In genomic region chr1:17053685-17054410, GRCh38 we compare ENCODE assay signal across 1 cellular context.
TF ChIP-seq lines count a peak whose summit lies in the region.

SDHB (minus strand) TSS chr1:17054032; CDS start chr1:17054019, 13 bp downstream.

TF ChIP-seq in IMR-90, 13 proteins besides CTCF, POLR2A, EP300 and RAD21 (continued from another document):
- TF ChIP-seq ELK1 (IDR thresholded peaks at IDR 0.05; ENCODE audit: borderline replicate concordance, low read depth, low read length) = 0 out of 2 replicates have a peak, but pooled peaks have one; percentile 1
- no peak for TF ChIP-seq FOS (IDR thresholded peaks at IDR 0.05; ENCODE audit: low read depth, low read length)
- no peak for TF ChIP-seq BHLHE40 (IDR thresholded peaks at IDR 0.05; ENCODE audit: low read depth, low read length)
- TF ChIP-seq CHD1 (IDR thresholded peaks at IDR 0.05; ENCODE audit: low read depth, low read length) = no peak
- no peak for TF ChIP-seq RCOR1 (IDR thresholded peaks at IDR 0.05; ENCODE audit: insufficient replicate concordance, low read length)
- peak; percentile 90 for TF ChIP-seq USF2 (IDR thresholded peaks at IDR 0.05; ENCODE audit: low read depth, low read length)
- TF ChIP-seq CEBPB (IDR thresholded peaks at IDR 0.05; ENCODE audit: low read depth, low read length) = no peak
- no peak for TF ChIP-seq MAFK (IDR thresholded peaks at IDR 0.05; ENCODE audit: low read depth, low read length)
- peak; percentile 74; the same call in 1 of the 2 replicates for TF ChIP-seq MAZ (IDR thresholded peaks at IDR 0.05; ENCODE audit: borderline replicate concordance, low read depth, low read length)
- no peak for TF ChIP-seq SMC3 (IDR thresholded peaks at IDR 0.05; ENCODE audit: low read depth, low read length)
- no peak for TF ChIP-seq NFE2L2 (IDR thresholded peaks at IDR 0.05; ENCODE audit: low read depth, low read length)
- no peak for TF ChIP-seq RFX5 (IDR thresholded peaks at IDR 0.05; ENCODE audit: low read depth, low read length)
